ENCODE assay signal across 8 cellular contexts in the genomic region with DNA sequence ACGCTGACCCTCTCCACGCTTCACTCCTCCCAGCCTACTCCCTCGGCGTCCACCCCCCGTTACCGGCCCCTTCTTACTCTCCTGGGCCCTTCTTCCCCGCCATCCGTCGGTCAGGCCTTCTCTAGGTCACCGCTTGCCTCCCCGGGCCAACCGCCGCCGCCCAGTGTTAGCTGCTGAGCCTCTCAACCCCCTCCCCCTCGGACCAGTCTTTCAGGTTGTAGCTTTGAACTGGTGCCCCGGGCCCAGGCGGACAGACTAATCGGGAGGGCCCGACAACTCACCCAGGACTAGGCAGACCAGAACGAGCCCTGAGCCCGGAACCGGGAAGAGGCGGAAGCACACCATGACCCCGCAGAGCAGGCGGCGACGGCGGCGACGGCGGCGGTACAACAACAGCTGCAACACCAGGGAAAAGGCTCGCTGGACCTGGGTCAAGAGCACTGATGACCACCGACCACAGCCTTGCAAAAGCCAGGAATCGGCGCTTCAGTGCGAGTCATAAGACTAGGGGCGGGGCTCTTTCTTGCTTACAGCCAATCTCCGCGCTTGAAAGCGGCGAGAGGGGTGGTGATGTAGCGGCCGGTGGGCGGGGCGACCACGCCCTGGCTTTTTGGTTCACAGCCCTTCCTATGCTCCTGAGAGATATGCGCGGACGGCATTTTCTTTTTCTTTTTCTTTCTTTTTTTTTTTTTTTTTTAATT. TPM values are rescaled to one million over a fixed set of nuclear protein-coding genes. Genes with fewer than 3 reads are reported as not detected.
A peak's percentile ranks its signal among the peaks of the same experiment; 100 is the strongest.
DNase-seq lines count a peak whose midpoint lies in the region; ATAC-seq and TF ChIP-seq lines count a peak whose summit lies in the region.

A gene (minus strand): TSS at position 472 of the 701 bp plus-strand sequence. CDS start 127 bp downstream, at position 345.

- DNase-seq in NCI-H748 (lab: John Stamatoyannopoulos, UW; ENCODE audit: unreplicated experiment) = peak; percentile 97
- peak; percentile 73 for DNase-seq in activated CD4-positive, alpha-beta T cell treated with anti-CD3 and anti-CD28 coated beads, Interleukin-2, amount 50 U/mL, for 1 hour
- peak; percentile 6 for DNase-seq in cortex of kidney (lab: John Stamatoyannopoulos, UW)
- peak; percentile 88 for DNase-seq in left lobe of liver (ENCODE audit: low spot score)
- peak; percentile 81 for DNase-seq in stimulated activated CD4-positive, alpha-beta T cell treated with anti-CD3 and anti-CD28 coated beads, Interleukin-2, amount 100 ng/mL, for 24 hours

- no peak for TF ChIP-seq CTCF in C4-2B (conservative IDR thresholded peaks at IDR 0.05)

- peak; percentile 97 for ATAC-seq in GM19395 (IDR thresholded peaks at IDR 0.05; ENCODE audit: unreplicated experiment)
- peak; percentile 95 for ATAC-seq in HG03558 (IDR thresholded peaks at IDR 0.05; ENCODE audit: extremely low read depth, unreplicated experiment)
- ATAC-seq in left lobe of liver = peak; percentile 94

- peak within 1 kb of the TSS; percentile 88 for H3K27ac ChIP-seq in C4-2B

RNA-seq across cellular contexts. Expression of the gene that starts here (rescaled TPM):
- total RNA-seq in left lobe of liver = 78.7 TPM

Comparison
In these comparisons a context has a peak if more than half of its experiments do, and no peak if none do; other contexts are left out.
1. Peak in every context shown above with its lines: DNase-seq, ATAC-seq and H3K27ac ChIP-seq.
2. DNase-seq: peak in every context shown above with its lines; median percentile 97 in NCI-H748; 88 in left lobe of liver; 81 in stimulated activated CD4-positive, alpha-beta T cell treated with anti-CD3 and anti-CD28 coated beads, Interleukin-2, amount 100 ng/mL, for 24 hours; 73 in activated CD4-positive, alpha-beta T cell treated with anti-CD3 and anti-CD28 coated beads, Interleukin-2, amount 50 U/mL, for 1 hour; 6 in cortex of kidney.